ENCODE assay signal across 20 cellular contexts in genomic region chr12:4951601-4952000, GRCh38. TPM values are rescaled to one million over a fixed set of nuclear protein-coding genes. Genes with fewer than 3 reads are reported as not detected.
DNase-seq lines count a peak whose midpoint lies in the region; ATAC-seq and TF ChIP-seq lines count a peak whose summit lies in the region.
"Had no signal": no experiment of that assay in that cellular context is flagged by ENCODE, and none has a peak within 500 bp of the region (broad histone marks: within the 10 kb centered on the region; RNA-seq: fewer than 3 reads in every experiment).

No MANE protein-coding gene starts in this region.

- H3K4me3 Mint-ChIP-seq in GM23338, result no peak overlapping the region
- no peak overlapping the region for H3K4me3 Mint-ChIP-seq in stimulated activated effector memory CD8-positive, alpha-beta T cell treated with anti-CD3 and anti-CD28 coated beads, Interleukin-12 subunit alpha, Interleukin-12 subunit beta, amount 100 ng/mL, for 72 hours
- H3K4me3 Mint-ChIP-seq in activated T-helper 2 cell treated with anti-CD3 and anti-CD28 coated beads, Interferon-gamma antibody, Interleukin-2, Interleukin-4, amounts not matched to agents 10 μg/mL and 5 μg/mL and 100 μg/mL, durations not matched to agents 14 hours and 24 hours and 36 hours (ENCODE audit: low read depth), result no peak overlapping the region
- H3K4me3 Mint-ChIP-seq: CD4-positive, alpha-beta memory T cell had no signal

- H3F3A ChIP-seq in GM23338 (replicated peaks; ENCODE audit: low read depth), result no peaks in the 10 kb centered on the region

- peaks cover 17% of the 10 kb centered on the region for H3K27me3 Mint-ChIP-seq in GM23338 (ENCODE audit: insufficient read depth, low read depth, poor library complexity)
- H3K27me3 Mint-ChIP-seq in activated T-helper 2 cell treated with anti-CD3 and anti-CD28 coated beads, Interferon-gamma antibody, Interleukin-2, Interleukin-4, amounts not matched to agents 10 μg/mL and 5 μg/mL and 100 μg/mL, durations not matched to agents 14 hours and 24 hours and 36 hours (ENCODE audit: low read depth), result peaks cover 16% of the 10 kb centered on the region

- DNase-seq in GM23338 (ENCODE audit: low spot score), result no peak
- DNase-seq in NCI-H69 (lab: John Stamatoyannopoulos, UW), result peak; percentile 76
- no peak for DNase-seq in stimulated activated effector memory CD8-positive, alpha-beta T cell treated with anti-CD3 and anti-CD28 coated beads, Interleukin-12 subunit alpha, Interleukin-12 subunit beta, amount 100 ng/mL, for 72 hours (ENCODE audit: low spot score in 2 of 2)
- no peak for DNase-seq in activated T-helper 2 cell treated with anti-CD3 and anti-CD28 coated beads, Interferon-gamma antibody, Interleukin-2, Interleukin-4, amounts not matched to agents 10 μg/mL and 5 μg/mL and 100 μg/mL, durations not matched to agents 14 hours and 24 hours and 36 hours (ENCODE audit: low spot score)
- no peak for DNase-seq in testis
- DNase-seq: C1 segment of cervical spinal cord; Calu3; CD4-positive, alpha-beta memory T cell; COR-L47; DMS53; DMS79 treated with DMSO at 0.1 percent for 48 hours; GF-D8; H7; HCEC 1CT had no signal

- 0 out of 2 replicates have a peak, but pooled peaks cover 8% of the 10 kb centered on the region for H3K27me3 ChIP-seq in GM23338 (ENCODE audit: insufficient read depth)
- H3K27me3 ChIP-seq in testis, result no peaks in the 10 kb centered on the region
- H3K27me3 ChIP-seq in gastroesophageal sphincter, result peaks cover 60% of the 10 kb centered on the region

- CTCF ChIA-PET in HEK293 (lab: Yijun Ruan, JAX), result interaction anchor here (1.0 kb wide), 1 partner anchor 96 kb away, joined by 3 read pairs; no protein-coding TSS in a partner anchor

- no peaks in the 10 kb centered on the region for H3K9me2 ChIP-seq in GM23338 (ENCODE audit: insufficient read depth)

- H3K27ac Mint-ChIP-seq in GM23338, result no peak overlapping the region
- no peak overlapping the region for H3K27ac Mint-ChIP-seq in stimulated activated effector memory CD8-positive, alpha-beta T cell treated with anti-CD3 and anti-CD28 coated beads, Interleukin-12 subunit alpha, Interleukin-12 subunit beta, amount 100 ng/mL, for 72 hours
- no peak overlapping the region for H3K27ac Mint-ChIP-seq in activated T-helper 2 cell treated with anti-CD3 and anti-CD28 coated beads, Interferon-gamma antibody, Interleukin-2, Interleukin-4, amounts not matched to agents 10 μg/mL and 5 μg/mL and 100 μg/mL, durations not matched to agents 14 hours and 24 hours and 36 hours
- H3K27ac Mint-ChIP-seq: CD4-positive, alpha-beta memory T cell had no signal

- intact Hi-C loops in activated T-helper 2 cell treated with anti-CD3 and anti-CD28 coated beads, Interferon-gamma antibody, Interleukin-2, Interleukin-4, amounts not matched to agents 10 μg/mL and 5 μg/mL and 100 μg/mL, durations not matched to agents 14 hours and 24 hours and 36 hours (cut with micrococcal nuclease), result no loop called here
- intact Hi-C loops in testis (cut with DNase I; ENCODE audit: low total_unique reads), result no loop called here

- H3K36me3 Mint-ChIP-seq in GM23338 (ENCODE audit: low read depth), result no peaks in the 10 kb centered on the region
- H3K36me3 Mint-ChIP-seq in stimulated activated effector memory CD8-positive, alpha-beta T cell treated with anti-CD3 and anti-CD28 coated beads, Interleukin-12 subunit alpha, Interleukin-12 subunit beta, amount 100 ng/mL, for 72 hours, result no peaks in the 10 kb centered on the region
- H3K36me3 Mint-ChIP-seq in activated T-helper 2 cell treated with anti-CD3 and anti-CD28 coated beads, Interferon-gamma antibody, Interleukin-2, Interleukin-4, amounts not matched to agents 10 μg/mL and 5 μg/mL and 100 μg/mL, durations not matched to agents 14 hours and 24 hours and 36 hours (ENCODE audit: low read depth), result no peaks in the 10 kb centered on the region
- H3K36me3 Mint-ChIP-seq: CD4-positive, alpha-beta memory T cell had no signal

- WGBS in testis, 2 donors, result 81 to 95% methylated on average over 2 to 3 of the region's 3 CpGs
- no CpG with 5 or more reads among the region's 3 CpGs for WGBS in gastroesophageal sphincter (ENCODE audit: low coverage in 1 of 2), 2 donors

- ATAC-seq in GM23338, result peak; percentile 65
- ATAC-seq in stimulated activated effector memory CD8-positive, alpha-beta T cell treated with anti-CD3 and anti-CD28 coated beads, Interleukin-12 subunit alpha, Interleukin-12 subunit beta, amount 100 ng/mL, for 72 hours, result peak; percentile 8
- ATAC-seq in gastroesophageal sphincter, result no peak

- H3K36me3 ChIP-seq in GM23338 (ENCODE audit: insufficient read depth) (no peaks in the 10 kb centered on the region), HEK293 (ENCODE audit: control insufficient read depth in 2 of 2, insufficient read depth in 1 of 2, low read length in 2 of 2) (no peaks in the 10 kb centered on the region), testis (ENCODE audit: low read depth, missing control alignments) (no peaks in the 10 kb centered on the region), gastroesophageal sphincter (no peaks in the 10 kb centered on the region)

- no peak overlapping the region for H3K27ac ChIP-seq in GM23338 (ENCODE audit: low read depth)
- no peak overlapping the region for H3K27ac ChIP-seq in HEK293 (ENCODE audit: extremely low read depth, low read depth, low read length)
- no peak overlapping the region for H3K27ac ChIP-seq in testis
- no peak overlapping the region for H3K27ac ChIP-seq in gastroesophageal sphincter

- TF ChIP-seq EP300 in gastroesophageal sphincter (IDR thresholded peaks at IDR 0.05), result no peak

- H3K9me3 ChIP-seq in HEK293 (ENCODE audit: control insufficient read depth, insufficient read depth, low read depth, low read length), result no peaks in the 10 kb centered on the region
- no peaks in the 10 kb centered on the region for H3K9me3 ChIP-seq in testis
- no peaks in the 10 kb centered on the region for H3K9me3 ChIP-seq in gastroesophageal sphincter

- H3K4me2 ChIP-seq in GM23338, result no peak overlapping the region

- H3K79me2 ChIP-seq in GM23338 (replicated peaks; ENCODE audit: insufficient read depth), result no peaks in the 10 kb centered on the region

- POLR2A ChIA-PET in HEK293 (lab: Yijun Ruan, JAX), result no interaction called here

- TF ChIP-seq POLR2A in testis (IDR thresholded peaks at IDR 0.05) (no peak), gastroesophageal sphincter (IDR thresholded peaks at IDR 0.05) (no peak)

- peaks cover 23% of the 10 kb centered on the region for H3K4me1 Mint-ChIP-seq in GM23338
- no peaks in the 10 kb centered on the region for H3K4me1 Mint-ChIP-seq in stimulated activated effector memory CD8-positive, alpha-beta T cell treated with anti-CD3 and anti-CD28 coated beads, Interleukin-12 subunit alpha, Interleukin-12 subunit beta, amount 100 ng/mL, for 72 hours
- H3K4me1 Mint-ChIP-seq in activated T-helper 2 cell treated with anti-CD3 and anti-CD28 coated beads, Interferon-gamma antibody, Interleukin-2, Interleukin-4, amounts not matched to agents 10 μg/mL and 5 μg/mL and 100 μg/mL, durations not matched to agents 14 hours and 24 hours and 36 hours (ENCODE audit: low read depth), result no peaks in the 10 kb centered on the region
- H3K4me1 Mint-ChIP-seq: CD4-positive, alpha-beta memory T cell had no signal

- H2AFZ ChIP-seq in GM23338, result peak overlapping the region; percentile 63; the same call in 1 of the 2 replicates

- H3K4me3 ChIP-seq in GM23338 (no peak overlapping the region), HEK293 (ENCODE audit: low read depth, low read length) (no peak overlapping the region), testis (no peak overlapping the region), gastroesophageal sphincter (no peak overlapping the region)

- no peaks in the 10 kb centered on the region; the same call in 1 of the 2 replicates for H4K20me1 ChIP-seq in GM23338 (replicated peaks; ENCODE audit: insufficient read depth)

- H3K9me3 Mint-ChIP-seq in GM23338, result no peaks in the 10 kb centered on the region; the same call in 2 of the 3 replicates
- H3K9me3 Mint-ChIP-seq in stimulated activated effector memory CD8-positive, alpha-beta T cell treated with anti-CD3 and anti-CD28 coated beads, Interleukin-12 subunit alpha, Interleukin-12 subunit beta, amount 100 ng/mL, for 72 hours, result no peaks in the 10 kb centered on the region
- H3K9me3 Mint-ChIP-seq in activated T-helper 2 cell treated with anti-CD3 and anti-CD28 coated beads, Interferon-gamma antibody, Interleukin-2, Interleukin-4, amounts not matched to agents 10 μg/mL and 5 μg/mL and 100 μg/mL, durations not matched to agents 14 hours and 24 hours and 36 hours, result no peaks in the 10 kb centered on the region
- H3K9me3 Mint-ChIP-seq: CD4-positive, alpha-beta memory T cell had no signal

- no peaks in the 10 kb centered on the region for H3K4me1 ChIP-seq in GM23338 (ENCODE audit: insufficient read depth)
- no peaks in the 10 kb centered on the region for H3K4me1 ChIP-seq in HEK293 (ENCODE audit: control insufficient read depth, insufficient read depth, low read length)
- no peaks in the 10 kb centered on the region for H3K4me1 ChIP-seq in testis
- H3K4me1 ChIP-seq in gastroesophageal sphincter, result no peaks in the 10 kb centered on the region

- no peak for TF ChIP-seq CTCF in GM23338 (conservative IDR thresholded peaks at IDR 0.05; ENCODE audit: low read depth in 2 of 2)
- no peak for TF ChIP-seq CTCF in HEK293 (tag by site-specific recombination; IDR thresholded peaks at IDR 0.05)
- no peak for TF ChIP-seq CTCF in testis (IDR thresholded peaks at IDR 0.05)
- no peak for TF ChIP-seq CTCF in gastroesophageal sphincter (IDR thresholded peaks at IDR 0.05)

TF ChIP-seq in HEK293, 187 proteins besides CTCF, POLR2A, EP300 and RAD21:
- TF ChIP-seq ZNF140 (tag by site-specific recombination; IDR thresholded peaks at IDR 0.05), result peak; percentile 33; the same call in 1 of the 2 replicates
- no peak for TF ChIP-seq ZNF76 (tag by site-specific recombination; IDR thresholded peaks at IDR 0.05; ENCODE audit: borderline replicate concordance, low read depth)

RNA-seq across cellular contexts. Expression of gene KCNA1, which starts 41.9 kb away (rescaled TPM):
- total RNA-seq in GM23338 (2014; rRNA removed; shearing (Covaris generic)), result 1.2 and 1.9 TPM in 2 replicates
- polyA plus RNA-seq in GM23338 (2016; fragmentation: Nextera tagmentation; extraction: Ambion mirVana), result 0.10 and 0.38 TPM in 2 replicates
- total RNA-seq in activated T-helper 2 cell treated with anti-CD3 and anti-CD28 coated beads, Interferon-gamma antibody, Interleukin-2, Interleukin-4, amounts not matched to agents 10 μg/mL and 5 μg/mL and 100 μg/mL, durations not matched to agents 14 hours and 24 hours and 36 hours, result not detected in 2 replicates
- under 1 TPM in 1 of 2 donors, not detected in 1; 0.08 TPM for total RNA-seq in testis
- polyA plus RNA-seq in testis (ENCODE audit: insufficient read depth, low read depth, low replicate concordance), result 0.13 TPM
- total RNA-seq in gastroesophageal sphincter, result under 1 TPM in 2 of 4 donors, not detected in 2; 0.08 to 0.13 TPM
- total RNA-seq: A172; A673; Calu3; CD4-positive, alpha-beta memory T cell; G401; H7 had no signal
- polyA plus RNA-seq: BJ; CD4-positive, alpha-beta memory T cell had no signal
